ENCODE assay signal across 2 cellular contexts in genomic region chr4:177413092-177413491, GRCh38.
TF ChIP-seq lines count a peak whose summit lies in the region.

No MANE protein-coding gene starts in this region.

TF ChIP-seq in liver, 16 proteins besides CTCF, POLR2A, EP300 and RAD21:
- TF ChIP-seq RXRA (IDR thresholded peaks at IDR 0.05) (no peak), SP1 (IDR thresholded peaks at IDR 0.05) (peak; percentile 50), YY1 (IDR thresholded peaks at IDR 0.05) (peak; percentile 20), HNF4G (IDR thresholded peaks at IDR 0.05) (peak; percentile 19), MAX (IDR thresholded peaks at IDR 0.05) (peak; percentile 20), ZBTB33 (IDR thresholded peaks at IDR 0.05) (peak; percentile 38), HNF4A (conservative IDR thresholded peaks at IDR 0.05) (peak; percentile 63 to 74), NR2F2 (IDR thresholded peaks at IDR 0.05) (no peak)

TF ChIP-seq in HepG2, 621 proteins besides CTCF, POLR2A, EP300 and RAD21:
- TF ChIP-seq HNRNPUL1 (IDR thresholded peaks at IDR 0.05; ENCODE audit: low read depth, low read length), result no peak
- no peak for TF ChIP-seq ZNF143 (CRISPR knock-in tag; IDR thresholded peaks at IDR 0.05)
- TF ChIP-seq ZNF83 (CRISPR knock-in tag; IDR thresholded peaks at IDR 0.05; ENCODE audit: borderline replicate concordance), result no peak
- no peak for TF ChIP-seq ATF1 (CRISPR knock-in tag; IDR thresholded peaks at IDR 0.05)
